ENCODE assay signal across 24 cellular contexts in the genomic region with DNA sequence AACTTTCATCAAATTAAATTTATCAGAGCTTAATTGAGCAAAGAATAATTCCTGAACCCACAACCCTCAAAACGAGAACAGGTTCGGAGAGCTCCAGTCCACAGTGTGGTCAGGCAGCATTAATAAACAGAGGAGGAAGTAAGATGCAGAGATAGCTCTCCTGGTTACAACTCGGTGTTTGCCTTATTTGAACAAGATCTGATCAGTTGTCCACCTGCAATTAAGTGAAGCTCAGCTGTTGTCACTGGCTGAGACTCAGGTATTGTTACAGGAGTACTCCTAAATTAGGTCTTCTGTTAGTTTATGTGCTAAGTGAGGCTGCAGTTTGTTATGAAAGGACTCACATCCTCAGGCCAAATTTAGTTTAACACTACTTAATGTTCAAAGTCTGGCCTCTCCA.
DNase-seq lines count a peak whose midpoint lies in the region; ATAC-seq, FAIRE-seq and TF ChIP-seq lines count a peak whose summit lies in the region.
"Had no signal": no experiment of that assay in that cellular context is flagged by ENCODE, and none has a peak within 500 bp of the region (broad histone marks: within the 10 kb centered on the region; RNA-seq: fewer than 3 reads in every experiment).

No MANE protein-coding gene starts in this region.

- ATAC-seq in GM18907 (IDR thresholded peaks at IDR 0.05; ENCODE audit: unreplicated experiment), result no peak
- ATAC-seq: esophagus mucosa, gastroesophageal sphincter, left cardiac atrium, Right ventricle myocardium inferior, T-cell had no signal

- no peak overlapping the region for H3K4me3 Mint-ChIP-seq in nephron progenitor cell
- H3K4me3 Mint-ChIP-seq: activated CD4-positive, alpha-beta memory T cell treated with anti-CD3 and anti-CD28 coated beads, Interleukin-2, amount 10 ng/mL, durations not matched to agents 7 days and 5 days; B cell; HFFc6; natural killer cell; stimulated activated naive CD8-positive, alpha-beta T cell treated with anti-CD3 and anti-CD28 coated beads, Interleukin-15, Interleukin-2, amounts not matched to agents 100 ng/mL and 50 ng/mL, for 24 hours; T-cell had no signal

- H3K36me3 Mint-ChIP-seq in nephron progenitor cell (ENCODE audit: low read depth), result no peaks in the 10 kb centered on the region
- H3K36me3 Mint-ChIP-seq: natural killer cell, T-cell had no signal

- peak; percentile 81 for DNase-seq in DMS53 (lab: John Stamatoyannopoulos, UW)
- DNase-seq in KBM-7, result peak; percentile 45
- DNase-seq in NCI-H774 (lab: John Stamatoyannopoulos, UW), result peak; percentile 5
- no peak for DNase-seq in nephron progenitor cell
- DNase-seq in activated naive CD4-positive, alpha-beta T cell (lab: John Stamatoyannopoulos, UW), result no peak
- DNase-seq in frontal cortex (ENCODE audit: low spot score in 2 of 2), result no peak
- DNase-seq: activated CD4-positive, alpha-beta memory T cell treated with anti-CD3 and anti-CD28 coated beads, Interleukin-2, amount 10 ng/mL, durations not matched to agents 7 days and 5 days; activated naive CD4-positive, alpha-beta T cell treated with anti-CD3 and anti-CD28 coated beads, Interleukin-2, amount 50 U/mL, for 16 hours; aorta; central memory CD4-positive, alpha-beta T cell; GDM1; HFFc6; left cardiac atrium; natural killer cell; NCI-H1048; stimulated activated CD4-positive, alpha-beta T cell treated with anti-CD3 and anti-CD28 coated beads, Interleukin-2, amount 100 ng/mL, for 24 hours; T-cell; transverse colon had no signal

- peaks cover 44% of the 10 kb centered on the region for H3K4me1 Mint-ChIP-seq in nephron progenitor cell
- H3K4me1 Mint-ChIP-seq: activated CD4-positive, alpha-beta memory T cell treated with anti-CD3 and anti-CD28 coated beads, Interleukin-2, amount 10 ng/mL, durations not matched to agents 7 days and 5 days; B cell; natural killer cell; T-cell had no signal

- FAIRE-seq in frontal cortex (lab: Jason Lieb, UNC), result no peak

- in situ Hi-C loops in KBM-7 (cut with MboI; ENCODE audit: low pct_unique_long_range_greater_than_20kb, low sequenced_read_pairs), result no loop called here

- TF ChIP-seq CTCF in nephron progenitor cell (IDR thresholded peaks at IDR 0.05), result no peak

- no peaks in the 10 kb centered on the region for H3K27me3 Mint-ChIP-seq in nephron progenitor cell (ENCODE audit: low read depth, poor library complexity)
- H3K27me3 Mint-ChIP-seq: B cell had no signal

- H3K27ac Mint-ChIP-seq in nephron progenitor cell, result peak overlapping the region; percentile 50
- H3K27ac Mint-ChIP-seq: activated CD4-positive, alpha-beta memory T cell treated with anti-CD3 and anti-CD28 coated beads, Interleukin-2, amount 10 ng/mL, durations not matched to agents 7 days and 5 days; B cell; HFFc6; natural killer cell; stimulated activated naive CD8-positive, alpha-beta T cell treated with anti-CD3 and anti-CD28 coated beads, Interleukin-15, Interleukin-2, amounts not matched to agents 100 ng/mL and 50 ng/mL, for 24 hours; T-cell had no signal

- H3K9me3 Mint-ChIP-seq in nephron progenitor cell, result peaks cover 9% of the 10 kb centered on the region
- H3K9me3 Mint-ChIP-seq: activated CD4-positive, alpha-beta memory T cell treated with anti-CD3 and anti-CD28 coated beads, Interleukin-2, amount 10 ng/mL, durations not matched to agents 7 days and 5 days; natural killer cell had no signal

Comparison
In these comparisons a context has a peak if more than half of its experiments do, and no peak if none do; other contexts are left out.
1. DNase-seq: peak in DMS53 (single experiment), KBM-7 (single experiment) and NCI-H774 (single experiment); none in nephron progenitor cell (single experiment), activated naive CD4-positive, alpha-beta T cell (0 of 4) and frontal cortex (0 of 2).